ENCODE assay signal across 13 cellular contexts in genomic region chr3:40200754-40201316, GRCh38.
"Had no signal": no experiment of that assay in that cellular context is flagged by ENCODE, and none has a peak within 500 bp of the region (broad histone marks: within the 10 kb centered on the region; RNA-seq: fewer than 3 reads in every experiment).

No MANE protein-coding gene starts in this region.

- H3K36me3 ChIP-seq: ascending aorta, breast epithelium, neutrophil, thoracic aorta had no signal

- H3K27ac ChIP-seq: ascending aorta, breast epithelium, neutrophil, thoracic aorta had no signal

- H3K4me1 ChIP-seq: ascending aorta, breast epithelium had no signal

- H3K9me3 ChIP-seq: ascending aorta, breast epithelium, neutrophil, thoracic aorta had no signal

- H3K27me3 ChIP-seq: ascending aorta, breast epithelium, neutrophil had no signal

- DNase-seq: activated CD4-positive, alpha-beta T cell treated with anti-CD3 and anti-CD28 coated beads, Interleukin-2, amount 10 ng/mL, durations not matched to agents 7 days and 5 days; activated CD4-positive, CD25-positive, alpha-beta regulatory T cell; activated naive CD4-positive, alpha-beta T cell treated with anti-CD3 and anti-CD28 coated beads for 36 hours; activated T-cell treated with anti-CD3 and anti-CD28 coated beads for 4 hours; dermis blood vessel endothelial cell; natural killer cell; posterior cingulate gyrus; retina had no signal

- ATAC-seq: natural killer cell; stimulated activated effector memory CD8-positive, alpha-beta T cell treated with anti-CD3 and anti-CD28 coated beads, Interleukin-12 subunit alpha, Interleukin-12 subunit beta, amount 100 ng/mL, for 72 hours had no signal

- H3K4me3 ChIP-seq: ascending aorta, breast epithelium, thoracic aorta had no signal
